In genomic region chr5:124124711-124125229, GRCh38 we compare ENCODE assay signal across 1 cellular context.
TF ChIP-seq lines count a peak whose summit lies in the region.

No MANE protein-coding gene starts in this region.

TF ChIP-seq in SK-N-SH treated with all-trans-retinoic acid at 6 μM for 48 hours, 23 proteins besides CTCF, POLR2A, EP300 and RAD21 (continued from another document):
- TF ChIP-seq, protein P1, sequence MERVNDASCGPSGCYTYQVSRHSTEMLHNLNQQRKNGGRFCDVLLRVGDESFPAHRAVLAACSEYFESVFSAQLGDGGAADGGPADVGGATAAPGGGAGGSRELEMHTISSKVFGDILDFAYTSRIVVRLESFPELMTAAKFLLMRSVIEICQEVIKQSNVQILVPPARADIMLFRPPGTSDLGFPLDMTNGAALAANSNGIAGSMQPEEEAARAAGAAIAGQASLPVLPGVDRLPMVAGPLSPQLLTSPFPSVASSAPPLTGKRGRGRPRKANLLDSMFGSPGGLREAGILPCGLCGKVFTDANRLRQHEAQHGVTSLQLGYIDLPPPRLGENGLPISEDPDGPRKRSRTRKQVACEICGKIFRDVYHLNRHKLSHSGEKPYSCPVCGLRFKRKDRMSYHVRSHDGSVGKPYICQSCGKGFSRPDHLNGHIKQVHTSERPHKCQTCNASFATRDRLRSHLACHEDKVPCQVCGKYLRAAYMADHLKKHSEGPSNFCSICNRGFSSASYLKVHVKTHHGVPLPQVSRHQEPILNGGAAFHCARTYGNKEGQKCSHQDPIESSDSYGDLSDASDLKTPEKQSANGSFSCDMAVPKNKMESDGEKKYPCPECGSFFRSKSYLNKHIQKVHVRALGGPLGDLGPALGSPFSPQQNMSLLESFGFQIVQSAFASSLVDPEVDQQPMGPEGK (CRISPR knock-in tag; IDR thresholded peaks at IDR 0.05; ENCODE audit: borderline replicate concordance): no peak
- no peak for TF ChIP-seq PPARA (CRISPR knock-in tag; IDR thresholded peaks at IDR 0.05; ENCODE audit: borderline replicate concordance)
- TF ChIP-seq GLIS3 (CRISPR knock-in tag; IDR thresholded peaks at IDR 0.05): no peak
- TF ChIP-seq ZC3H10 (CRISPR knock-in tag; IDR thresholded peaks at IDR 0.05): no peak
- TF ChIP-seq, protein P2, sequence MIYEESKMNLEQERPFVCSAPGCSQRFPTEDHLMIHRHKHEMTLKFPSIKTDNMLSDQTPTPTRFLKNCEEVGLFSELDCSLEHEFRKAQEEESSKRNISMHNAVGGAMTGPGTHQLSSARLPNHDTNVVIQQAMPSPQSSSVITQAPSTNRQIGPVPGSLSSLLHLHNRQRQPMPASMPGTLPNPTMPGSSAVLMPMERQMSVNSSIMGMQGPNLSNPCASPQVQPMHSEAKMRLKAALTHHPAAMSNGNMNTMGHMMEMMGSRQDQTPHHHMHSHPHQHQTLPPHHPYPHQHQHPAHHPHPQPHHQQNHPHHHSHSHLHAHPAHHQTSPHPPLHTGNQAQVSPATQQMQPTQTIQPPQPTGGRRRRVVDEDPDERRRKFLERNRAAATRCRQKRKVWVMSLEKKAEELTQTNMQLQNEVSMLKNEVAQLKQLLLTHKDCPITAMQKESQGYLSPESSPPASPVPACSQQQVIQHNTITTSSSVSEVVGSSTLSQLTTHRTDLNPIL (CRISPR knock-in tag; IDR thresholded peaks at IDR 0.05; ENCODE audit: low read depth): no peak
- TF ChIP-seq BACH2 (CRISPR knock-in tag; IDR thresholded peaks at IDR 0.05; ENCODE audit: borderline replicate concordance): no peak
- peak; percentile 58; the same call in 1 of the 2 replicates for TF ChIP-seq TSHZ2 (CRISPR knock-in tag; IDR thresholded peaks at IDR 0.05)
